9 cellular contexts compared by ENCODE assay signal in genomic region chr7:8365499-8366110, GRCh38.
A peak's percentile ranks its signal among the peaks of the same experiment; 100 is the strongest.
DNase-seq lines count a peak whose midpoint lies in the region; ATAC-seq and TF ChIP-seq lines count a peak whose summit lies in the region.
"Had no signal": no experiment of that assay in that cellular context is flagged by ENCODE, and none has a peak within 500 bp of the region (broad histone marks: within the 10 kb centered on the region; RNA-seq: fewer than 3 reads in every experiment).

No MANE protein-coding gene starts in this region.

- 54% methylated on average over 2 of the region's 2 CpGs for WGBS in prostate gland

- H3K9me3 ChIP-seq in RWPE2 (ENCODE audit: severe bottlenecking) (no peaks in the 10 kb centered on the region), prostate gland (no peaks in the 10 kb centered on the region)

- intact Hi-C loops in prostate gland (cut with DNase I) = no loop called here

- no peaks in the 10 kb centered on the region for H3K27me3 Mint-ChIP-seq in nephron (ENCODE audit: low read depth)

- H3K4me1 ChIP-seq in RWPE2 (ENCODE audit: insufficient read depth, poor library complexity, severe bottlenecking) (no peaks in the 10 kb centered on the region), prostate gland (replicated peaks) (no peaks in the 10 kb centered on the region)

- no peak overlapping the region for H3K4me3 Mint-ChIP-seq in nephron
- H3K4me3 Mint-ChIP-seq: naive B cell had no signal

- no peaks in the 10 kb centered on the region for H3K9me3 Mint-ChIP-seq in nephron

- H3K36me3 ChIP-seq in RWPE2 (ENCODE audit: low read depth) = no peaks in the 10 kb centered on the region
- H3K36me3 ChIP-seq in prostate gland = no peaks in the 10 kb centered on the region

- TF ChIP-seq POLR2A in prostate gland (IDR thresholded peaks at IDR 0.05) = no peak

- H3K27me3 ChIP-seq in RWPE2 (ENCODE audit: insufficient read depth, poor library complexity, severe bottlenecking) (peaks cover 1% of the 10 kb centered on the region), prostate gland (replicated peaks; ENCODE audit: insufficient read depth) (no peaks in the 10 kb centered on the region)

- H3K4me3 ChIP-seq in RWPE2 (ENCODE audit: severe bottlenecking) = no peak overlapping the region
- H3K4me3 ChIP-seq in prostate gland = no peak overlapping the region
- H3K4me3 ChIP-seq in foreskin fibroblast (ENCODE audit: low read depth in 1 of 2, low read length in 2 of 2) = no peak overlapping the region

- H3K27ac ChIP-seq in RWPE2 (ENCODE audit: poor library complexity, severe bottlenecking) = no peak overlapping the region
- H3K27ac ChIP-seq in prostate gland = no peak overlapping the region

- H3K36me3 Mint-ChIP-seq in nephron (ENCODE audit: low read depth) = no peaks in the 10 kb centered on the region
- H3K36me3 Mint-ChIP-seq: naive B cell had no signal

- H3K27ac Mint-ChIP-seq in nephron = no peak overlapping the region
- H3K27ac Mint-ChIP-seq: naive B cell had no signal

- peak; percentile 60 for TF ChIP-seq CTCF in RWPE2 (IDR thresholded peaks at IDR 0.05; ENCODE audit: poor library complexity, severe bottlenecking)
- TF ChIP-seq CTCF in nephron (IDR thresholded peaks at IDR 0.05; ENCODE audit: unreplicated experiment in 3 of 3) = peak in 2 of 3 experiments; percentile 19 to 34
- no peak for TF ChIP-seq CTCF in prostate gland (IDR thresholded peaks at IDR 0.05)
- TF ChIP-seq CTCF in foreskin fibroblast (IDR thresholded peaks at IDR 0.05; ENCODE audit: low read depth, low read length) = no peak

- no peaks in the 10 kb centered on the region for H3K4me1 Mint-ChIP-seq in nephron
- H3K4me1 Mint-ChIP-seq: naive B cell had no signal

- peak; percentile 11 for DNase-seq in LHCN-M2 (ENCODE audit: low read depth)
- DNase-seq in RWPE2 (ENCODE audit: low spot score) = no peak
- no peak for DNase-seq in prostate gland (ENCODE audit: low spot score)
- DNase-seq in HuH-7 (ENCODE audit: low spot score) = no peak
- DNase-seq in kidney glomerular epithelial cell (lab: John Stamatoyannopoulos, UW) = no peak
- DNase-seq in foreskin fibroblast = no peak
- DNase-seq: naive B cell had no signal

- peak; percentile 70 for ATAC-seq in GM18498 (IDR thresholded peaks at IDR 0.05; ENCODE audit: unreplicated experiment)
- ATAC-seq in RWPE2 (ENCODE audit: low read depth) = peak; percentile 67; the same call in 2 of the 3 replicates

Comparison
In these comparisons a context has a peak if more than half of its experiments do, and no peak if none do; other contexts are left out.
1. CTCF ChIP-seq: peak in RWPE2 (single experiment) and nephron (2 of 3); none in prostate gland (0 of 4) and foreskin fibroblast (single experiment).